Comparison of ENCODE assay signal across 21 cellular contexts in the genomic region with DNA sequence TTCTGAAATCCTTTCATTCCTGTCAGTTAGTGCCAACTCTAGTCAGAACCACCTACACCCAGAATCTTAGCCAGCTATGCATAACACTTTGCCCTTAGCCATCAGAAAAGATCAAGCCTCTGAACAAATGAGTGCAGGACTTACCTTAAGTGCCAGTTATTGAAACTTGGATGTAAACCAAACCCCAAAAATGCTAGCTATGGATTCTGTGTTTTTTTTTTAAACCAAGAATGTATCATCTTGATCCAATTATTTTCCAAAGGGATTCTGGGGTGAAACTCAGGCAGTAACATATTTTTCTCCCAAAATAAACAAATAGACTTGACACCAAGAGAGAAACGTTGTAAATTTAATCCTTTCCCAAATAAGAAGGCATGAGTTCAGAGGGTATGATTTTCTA.
DNase-seq lines count a peak whose midpoint lies in the region; ATAC-seq and TF ChIP-seq lines count a peak whose summit lies in the region.
"Had no signal": no experiment of that assay in that cellular context is flagged by ENCODE, and none has a peak within 500 bp of the region (broad histone marks: within the 10 kb centered on the region; RNA-seq: fewer than 3 reads in every experiment).

No MANE protein-coding gene starts in this region.

- H3K9ac ChIP-seq in fibroblast of lung (ENCODE audit: insufficient read depth, low read length) (no peak overlapping the region), MM.1S (ENCODE audit: low read length) (no peak overlapping the region)
- H3K9ac ChIP-seq: KMS-11 had no signal

- CTCF ChIA-PET in BJ (lab: Yijun Ruan, JAX) (interaction anchor here (0.7 kb wide), 2 partner anchors 543 to 655 kb away, joined by 3 read pairs; no protein-coding TSS in a partner anchor), WTC11 (lab: Charles Lee) (no interaction called here)

- H3K4me1 Mint-ChIP-seq in WTC11, result no peaks in the 10 kb centered on the region
- H3K4me1 Mint-ChIP-seq in stimulated activated effector memory CD8-positive, alpha-beta T cell treated with anti-CD3 and anti-CD28 coated beads, Interleukin-12 subunit alpha, Interleukin-12 subunit beta, amount 100 ng/mL, for 72 hours, result no peaks in the 10 kb centered on the region
- H3K4me1 Mint-ChIP-seq: activated B cell treated with CpG ODN at 0.5 μM for 24 hours; activated T-helper 17 cell treated with anti-CD3 and anti-CD28 coated beads, Interleukin-2, amount 50 U/mL, for 72 hours; nephron progenitor cell had no signal

- H3K79me2 ChIP-seq in fibroblast of lung (ENCODE audit: control insufficient read depth, insufficient read depth, low read length) (no peaks in the 10 kb centered on the region), MM.1S (ENCODE audit: low read length) (no peaks in the 10 kb centered on the region)

- H3K36me3 ChIP-seq in BJ (ENCODE audit: control insufficient read depth, insufficient read depth, low read length), result no peaks in the 10 kb centered on the region
- H3K36me3 ChIP-seq in MG63, result peaks cover 14% of the 10 kb centered on the region
- H3K36me3 ChIP-seq in fibroblast of lung (ENCODE audit: control insufficient read depth, insufficient read depth, low read length), result no peaks in the 10 kb centered on the region
- no peaks in the 10 kb centered on the region for H3K36me3 ChIP-seq in MM.1S (replicated peaks; ENCODE audit: insufficient read depth, low read length)
- H3K36me3 ChIP-seq: lower lobe of right lung, Peyer's patch, right atrium auricular region, tibial artery had no signal

- H3K27me3 Mint-ChIP-seq in WTC11 (ENCODE audit: low read depth), result no peaks in the 10 kb centered on the region
- H3K27me3 Mint-ChIP-seq: activated B cell treated with CpG ODN at 0.5 μM for 24 hours; activated T-helper 17 cell treated with anti-CD3 and anti-CD28 coated beads, Interleukin-2, amount 50 U/mL, for 72 hours had no signal

- H3K36me3 Mint-ChIP-seq in WTC11, result peaks cover 2% of the 10 kb centered on the region; the same call in 1 of the 2 replicates
- no peaks in the 10 kb centered on the region for H3K36me3 Mint-ChIP-seq in stimulated activated effector memory CD8-positive, alpha-beta T cell treated with anti-CD3 and anti-CD28 coated beads, Interleukin-12 subunit alpha, Interleukin-12 subunit beta, amount 100 ng/mL, for 72 hours

- TF ChIP-seq CTCF in BJ (IDR thresholded peaks at IDR 0.05; ENCODE audit: insufficient read depth, low read depth, low read length) (no peak), fibroblast of lung (conservative IDR thresholded peaks at IDR 0.05 in 1 of 2, IDR thresholded peaks at IDR 0.05 in 1 of 2; ENCODE audit: low read depth in 1 of 2, low read length in 2 of 2) (no peak), retinal pigment epithelial cell (conservative IDR thresholded peaks at IDR 0.05; ENCODE audit: low read depth, low read length) (no peak), WTC11 (IDR thresholded peaks at IDR 0.05) (no peak), MM.1S (IDR thresholded peaks at IDR 0.05; ENCODE audit: low read length) (no peak)

- H3K4me2 ChIP-seq in fibroblast of lung (ENCODE audit: extremely low read depth, insufficient read depth, low read length) (no peak overlapping the region), MM.1S (ENCODE audit: low read depth, low read length) (no peak overlapping the region)
- H3K4me2 ChIP-seq: KMS-11 had no signal

- H3F3A ChIP-seq in MM.1S (ENCODE audit: insufficient read depth, low read length), result no peaks in the 10 kb centered on the region

- H3K4me3 ChIP-seq in BJ (ENCODE audit: low read depth, low read length) (no peak overlapping the region), MG63 (no peak overlapping the region), fibroblast of lung (replicated peaks in 1 of 4; ENCODE audit: control extremely low read depth in 1 of 4, insufficient read depth in 1 of 4, low read depth in 3 of 4, low read length in 4 of 4) (no peak overlapping the region), retinal pigment epithelial cell (ENCODE audit: low read length) (no peak overlapping the region), MM.1S (ENCODE audit: low read length) (no peak overlapping the region)
- H3K4me3 ChIP-seq: lower lobe of right lung, Peyer's patch, right atrium auricular region, tibial artery had no signal

- no peak overlapping the region for H2AFZ ChIP-seq in fibroblast of lung (ENCODE audit: low read length)
- H2AFZ ChIP-seq in MM.1S (ENCODE audit: low read length), result no peak overlapping the region

- POLR2A ChIA-PET in BJ (lab: Charles Lee) (no interaction called here), WTC11 (lab: Charles Lee) (no interaction called here)

- ATAC-seq in WTC11, result no peak
- ATAC-seq in stimulated activated effector memory CD8-positive, alpha-beta T cell treated with anti-CD3 and anti-CD28 coated beads, Interleukin-12 subunit alpha, Interleukin-12 subunit beta, amount 100 ng/mL, for 72 hours, result no peak
- ATAC-seq: activated T-helper 17 cell treated with anti-CD3 and anti-CD28 coated beads, Interleukin-2, amount 50 U/mL, for 72 hours; lower lobe of right lung had no signal

- no peak overlapping the region for H3K27ac Mint-ChIP-seq in WTC11
- no peak overlapping the region for H3K27ac Mint-ChIP-seq in stimulated activated effector memory CD8-positive, alpha-beta T cell treated with anti-CD3 and anti-CD28 coated beads, Interleukin-12 subunit alpha, Interleukin-12 subunit beta, amount 100 ng/mL, for 72 hours
- H3K27ac Mint-ChIP-seq: activated B cell treated with CpG ODN at 0.5 μM for 24 hours; activated T-helper 17 cell treated with anti-CD3 and anti-CD28 coated beads, Interleukin-2, amount 50 U/mL, for 72 hours; nephron progenitor cell had no signal

- H3K27me3 ChIP-seq in BJ (ENCODE audit: control insufficient read depth, insufficient read depth, low read length) (no peaks in the 10 kb centered on the region), MG63 (no peaks in the 10 kb centered on the region), fibroblast of lung (ENCODE audit: control insufficient read depth, insufficient read depth, low read length) (no peaks in the 10 kb centered on the region), MM.1S (replicated peaks; ENCODE audit: insufficient read depth, low read length) (no peaks in the 10 kb centered on the region)
- H3K27me3 ChIP-seq: Peyer's patch, right atrium auricular region, tibial artery had no signal

- H3K9me3 ChIP-seq in MG63, result peaks cover 16% of the 10 kb centered on the region
- no peaks in the 10 kb centered on the region for H3K9me3 ChIP-seq in fibroblast of lung (ENCODE audit: control insufficient read depth, insufficient read depth, low read depth, low read length)
- H3K9me3 ChIP-seq in MM.1S (replicated peaks; ENCODE audit: insufficient read depth, low read length), result no peaks in the 10 kb centered on the region
- H3K9me3 ChIP-seq: lower lobe of right lung, Peyer's patch, right atrium auricular region, tibial artery had no signal

- H3K4me1 ChIP-seq in fibroblast of lung (ENCODE audit: control insufficient read depth, extremely low read depth, insufficient read depth, low read length), result peaks cover 3% of the 10 kb centered on the region
- H3K4me1 ChIP-seq in MM.1S (ENCODE audit: low read length), result no peaks in the 10 kb centered on the region
- H3K4me1 ChIP-seq: lower lobe of right lung, Peyer's patch, right atrium auricular region had no signal

- H4K20me1 ChIP-seq in fibroblast of lung (ENCODE audit: control insufficient read depth, extremely low read depth, insufficient read depth, low read length), result no peaks in the 10 kb centered on the region
- no peaks in the 10 kb centered on the region for H4K20me1 ChIP-seq in MM.1S (ENCODE audit: insufficient read depth, low read length)

- H3K9me2 ChIP-seq in MM.1S (replicated peaks; ENCODE audit: insufficient read depth, low read length), result no peaks in the 10 kb centered on the region

- H3K9me3 Mint-ChIP-seq in WTC11, result peaks cover 10% of the 10 kb centered on the region; the same call in 1 of the 2 replicates
- no peaks in the 10 kb centered on the region for H3K9me3 Mint-ChIP-seq in stimulated activated effector memory CD8-positive, alpha-beta T cell treated with anti-CD3 and anti-CD28 coated beads, Interleukin-12 subunit alpha, Interleukin-12 subunit beta, amount 100 ng/mL, for 72 hours
- H3K9me3 Mint-ChIP-seq: nephron progenitor cell had no signal

- H3K4me3 Mint-ChIP-seq in WTC11, result no peak overlapping the region
- H3K4me3 Mint-ChIP-seq in stimulated activated effector memory CD8-positive, alpha-beta T cell treated with anti-CD3 and anti-CD28 coated beads, Interleukin-12 subunit alpha, Interleukin-12 subunit beta, amount 100 ng/mL, for 72 hours, result no peak overlapping the region
- H3K4me3 Mint-ChIP-seq: activated B cell treated with CpG ODN at 0.5 μM for 24 hours; activated T-helper 17 cell treated with anti-CD3 and anti-CD28 coated beads, Interleukin-2, amount 50 U/mL, for 72 hours; nephron progenitor cell had no signal

- DNase-seq in BJ (ENCODE audit: low read depth) (peak; percentile 79), MG63 (peak; percentile 26), fibroblast of lung (ENCODE audit: low read depth in 2 of 2) (peak; percentile 61 to 79), retinal pigment epithelial cell (ENCODE audit: low read depth) (peak; percentile 80), WTC11 (ENCODE audit: low spot score) (no peak), NCI-H774 (lab: John Stamatoyannopoulos, UW) (no peak), MM.1S (no peak)
- DNase-seq in stimulated activated effector memory CD8-positive, alpha-beta T cell treated with anti-CD3 and anti-CD28 coated beads, Interleukin-12 subunit alpha, Interleukin-12 subunit beta, amount 100 ng/mL, for 72 hours (ENCODE audit: low spot score in 2 of 2), result no peak
- DNase-seq: activated B cell treated with CpG ODN at 0.5 μM for 24 hours; activated CD8-positive, alpha-beta memory T cell treated with anti-CD3 and anti-CD28 coated beads for 24 hours; lower lobe of right lung; NCI-H1930; NCI-H69; nephron progenitor cell; Peyer's patch; SW 1271; tibial artery had no signal

- H3K27ac ChIP-seq in fibroblast of lung (ENCODE audit: insufficient read depth, low read length), result no peak overlapping the region
- no peak overlapping the region for H3K27ac ChIP-seq in MM.1S (ENCODE audit: low read length)
- H3K27ac ChIP-seq: C4-2B, KMS-11, lower lobe of right lung, Peyer's patch, right atrium auricular region, tibial artery had no signal

TF ChIP-seq in WTC11, 78 proteins besides CTCF, POLR2A, EP300 and RAD21 (continues in another document):
- no peak for TF ChIP-seq RELA (CRISPR knock-in tag; IDR thresholded peaks at IDR 0.05; ENCODE audit: borderline replicate concordance)
- TF ChIP-seq ZNF416 (CRISPR knock-in tag; IDR thresholded peaks at IDR 0.05), result no peak
- TF ChIP-seq ZNF232 (CRISPR knock-in tag; IDR thresholded peaks at IDR 0.05), result no peak
- TF ChIP-seq JAZF1 (CRISPR knock-in tag; IDR thresholded peaks at IDR 0.05), result no peak

Comparison
In these comparisons a context has a peak if more than half of its experiments do, and no peak if none do; other contexts are left out.
1. DNase-seq: peak in BJ (single experiment), MG63 (single experiment), fibroblast of lung (2 of 2) and retinal pigment epithelial cell (single experiment); none in WTC11 (single experiment), NCI-H774 (single experiment), stimulated activated effector memory CD8-positive, alpha-beta T cell treated with anti-CD3 and anti-CD28 coated beads, Interleukin-12 subunit alpha, Interleukin-12 subunit beta, amount 100 ng/mL, for 72 hours (0 of 2) and MM.1S (single experiment).